In genomic region chr10:77392851-77393250, GRCh38 we compare ENCODE assay signal across 8 cellular contexts.
DNase-seq lines count a peak whose midpoint lies in the region; ATAC-seq, FAIRE-seq and TF ChIP-seq lines count a peak whose summit lies in the region.

No MANE protein-coding gene starts in this region.

- no peak for FAIRE-seq in small intestine (lab: Jason Lieb, UNC)

- TF ChIP-seq CTCF in epithelial cell of proximal tubule (conservative IDR thresholded peaks at IDR 0.05; ENCODE audit: low read depth, low read length), result no peak

- 54 to 84% (median 70%) methylated on average over 6 of the region's 6 CpGs for WGBS in small intestine, 3 donors

- ATAC-seq in sciatic nerve (peak; percentile 16), GM18858 (IDR thresholded peaks at IDR 0.05; ENCODE audit: unreplicated experiment) (no peak), HG03135 (IDR thresholded peaks at IDR 0.05; ENCODE audit: unreplicated experiment) (no peak)

- DNase-seq in GM03348 (ENCODE audit: low spot score) (peak; percentile 93), NCI-H748 (lab: John Stamatoyannopoulos, UW; ENCODE audit: unreplicated experiment) (peak; percentile 82), epithelial cell of proximal tubule (ENCODE audit: low read depth) (peak; percentile 45), sciatic nerve (ENCODE audit: low spot score) (no peak), T-helper 2 cell (no peak), small intestine (no peak)

- H3K36me3 ChIP-seq in small intestine (ENCODE audit: control insufficient read depth in 2 of 2, insufficient read depth in 2 of 2, low read length in 2 of 2), result no peaks in the 10 kb centered on the region

- no peaks in the 10 kb centered on the region for H3K9me3 ChIP-seq in small intestine (ENCODE audit: control insufficient read depth, low read depth)

- no peaks in the 10 kb centered on the region for H3K27me3 ChIP-seq in small intestine (ENCODE audit: control insufficient read depth in 2 of 2, insufficient read depth in 2 of 2, low read length in 2 of 2)

- H3K4me3 ChIP-seq in epithelial cell of proximal tubule (ENCODE audit: low read depth, low read length) (no peak overlapping the region), small intestine (ENCODE audit: low read depth in 1 of 2, low read length in 2 of 2) (no peak overlapping the region)

- H3K27ac ChIP-seq in small intestine (ENCODE audit: low read depth in 1 of 2, low read length in 1 of 2), result no peak overlapping the region

- no peaks in the 10 kb centered on the region for H3K4me1 ChIP-seq in small intestine (ENCODE audit: control insufficient read depth in 2 of 2, insufficient read depth in 1 of 2, low read depth in 1 of 2, low read length in 1 of 2)

- intact Hi-C loops in sciatic nerve (cut with DNase I), result no loop called here

Comparison
In these comparisons a context has a peak if more than half of its experiments do, and no peak if none do; other contexts are left out.
1. DNase-seq: peak in GM03348 (single experiment), NCI-H748 (single experiment) and epithelial cell of proximal tubule (single experiment); none in sciatic nerve (single experiment), T-helper 2 cell (0 of 5) and small intestine (single experiment).